Comparison of ENCODE assay signal across 8 cellular contexts in the genomic region with DNA sequence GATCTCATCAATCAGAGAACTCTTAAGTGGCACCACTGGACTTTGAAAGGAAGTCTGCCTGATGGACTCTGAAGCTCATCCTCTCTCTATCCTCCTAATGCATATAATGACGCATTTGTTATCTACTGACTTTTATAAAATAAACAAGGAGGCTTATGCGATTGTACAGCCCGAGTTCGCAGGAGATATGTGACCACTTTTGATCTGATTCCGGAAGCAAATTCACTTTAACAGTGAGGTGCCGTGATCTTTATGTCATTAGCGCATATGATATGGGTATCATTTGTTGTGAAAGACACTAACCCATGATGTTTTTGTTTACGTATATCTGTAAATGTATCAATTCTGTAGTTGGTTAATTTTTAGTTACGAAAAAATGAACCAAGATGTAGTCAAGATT. TPM values are rescaled to one million over a fixed set of nuclear protein-coding genes. Genes with fewer than 3 reads are reported as not detected.
DNase-seq lines count a peak whose midpoint lies in the region; ATAC-seq and TF ChIP-seq lines count a peak whose summit lies in the region.

No MANE protein-coding gene starts in this region.

- TF ChIP-seq CTCF in SU-DHL-6 (IDR thresholded peaks at IDR 0.05; ENCODE audit: insufficient read depth, low read length, poor library complexity, severe bottlenecking), result no peak
- TF ChIP-seq CTCF in fibroblast of the aortic adventitia (IDR thresholded peaks at IDR 0.05; ENCODE audit: insufficient read depth, low read length), result no peak

- peaks cover 19% of the 10 kb centered on the region for H4K20me1 ChIP-seq in SU-DHL-6 (ENCODE audit: low read depth, low read length)

- H3K4me3 ChIP-seq in SU-DHL-6 (ENCODE audit: insufficient read depth, low read length, poor library complexity, severe bottlenecking), result peak overlapping the region; percentile 95
- peak overlapping the region; percentile 100 for H3K4me3 ChIP-seq in fibroblast of the aortic adventitia (ENCODE audit: low read depth, low read length)
- H3K4me3 ChIP-seq in skeletal muscle satellite cell (ENCODE audit: low read length), result peak overlapping the region; percentile 99

- intact Hi-C loops in activated naive CD4-positive, alpha-beta T cell treated with anti-CD3 and anti-CD28 coated beads for 36 hours (cut with micrococcal nuclease), result loop anchor here (1.0 to 5.0 kb wide), 5 partner anchors 8 to 670 kb away; a partner anchor contains a TSS

- peak overlapping the region; percentile 93 for H3K4me3 Mint-ChIP-seq in activated naive CD4-positive, alpha-beta T cell treated with anti-CD3 and anti-CD28 coated beads for 36 hours

- H2AFZ ChIP-seq in SU-DHL-6 (ENCODE audit: low read depth, low read length, severe bottlenecking), result peak overlapping the region; percentile 77

- H3K36me3 Mint-ChIP-seq in activated naive CD4-positive, alpha-beta T cell treated with anti-CD3 and anti-CD28 coated beads for 36 hours (ENCODE audit: low read depth), result peaks cover 6% of the 10 kb centered on the region

- H3K9me3 Mint-ChIP-seq in activated naive CD4-positive, alpha-beta T cell treated with anti-CD3 and anti-CD28 coated beads for 36 hours, result no peaks in the 10 kb centered on the region

- H3K9ac ChIP-seq in SU-DHL-6 (ENCODE audit: low read length) (peak overlapping the region; percentile 89), skeletal muscle satellite cell (ENCODE audit: low read depth, low read length) (peak overlapping the region; percentile 93)

- H3K9me3 ChIP-seq in SU-DHL-6 (ENCODE audit: insufficient read depth, low read length), result no peaks in the 10 kb centered on the region
- H3K9me3 ChIP-seq in skeletal muscle satellite cell (replicated peaks; ENCODE audit: low read length), result no peaks in the 10 kb centered on the region

- H3K36me3 ChIP-seq in SU-DHL-6 (ENCODE audit: low read length) (peaks cover 5% of the 10 kb centered on the region; the same call in 1 of the 2 replicates), skeletal muscle satellite cell (ENCODE audit: insufficient read depth, low read length) (peaks cover 9% of the 10 kb centered on the region)

- H3F3A ChIP-seq in SU-DHL-6 (ENCODE audit: insufficient read depth), result peaks cover 5% of the 10 kb centered on the region; the same call in 1 of the 2 replicates

- H3K27me3 ChIP-seq in SU-DHL-6 (ENCODE audit: low read length) (no peaks in the 10 kb centered on the region), skeletal muscle satellite cell (ENCODE audit: control insufficient read depth, insufficient read depth, low read length) (peaks cover 12% of the 10 kb centered on the region)

- no peaks in the 10 kb centered on the region for H3K9me2 ChIP-seq in SU-DHL-6 (replicated peaks; ENCODE audit: insufficient read depth, low read length)

- peaks cover 33% of the 10 kb centered on the region for H3K4me1 Mint-ChIP-seq in activated naive CD4-positive, alpha-beta T cell treated with anti-CD3 and anti-CD28 coated beads for 36 hours (ENCODE audit: low read depth)

- H3K4me2 ChIP-seq in SU-DHL-6 (ENCODE audit: low read depth, low read length, poor library complexity, severe bottlenecking) (peak overlapping the region; percentile 92), skeletal muscle satellite cell (ENCODE audit: low read length) (peak overlapping the region; percentile 79)

- peaks cover 8% of the 10 kb centered on the region for H3K4me1 ChIP-seq in skeletal muscle satellite cell (ENCODE audit: control insufficient read depth, insufficient read depth, low read length)

- H3K27ac Mint-ChIP-seq in activated naive CD4-positive, alpha-beta T cell treated with anti-CD3 and anti-CD28 coated beads for 36 hours, result peak overlapping the region; percentile 88

- H3K27me3 Mint-ChIP-seq in activated naive CD4-positive, alpha-beta T cell treated with anti-CD3 and anti-CD28 coated beads for 36 hours (ENCODE audit: low read depth), result no peaks in the 10 kb centered on the region

- CTCF ChIA-PET in activated naive CD4-positive, alpha-beta T cell treated with anti-CD3 and anti-CD28 coated beads for 36 hours (lab: Charles Lee), result no interaction called here

- no peak for DNase-seq in activated naive CD4-positive, alpha-beta T cell treated with anti-CD3 and anti-CD28 coated beads for 36 hours
- DNase-seq in activated naive CD4-positive, alpha-beta T cell (lab: John Stamatoyannopoulos, UW), result no peak
- DNase-seq in fibroblast of the aortic adventitia (ENCODE audit: low read depth) (no peak), HuH-7.5 (ENCODE audit: low spot score) (no peak)
- DNase-seq in activated CD4-positive, CD25-positive, alpha-beta regulatory T cell treated with anti-CD3 and anti-CD28 coated beads, Interleukin-2, amount 50 U/mL, for 72 hours, result no peak

- ATAC-seq in HG03039 (IDR thresholded peaks at IDR 0.05; ENCODE audit: unreplicated experiment), result no peak

- H3K79me2 ChIP-seq in SU-DHL-6 (ENCODE audit: insufficient read depth, low read length), result peaks cover 45% of the 10 kb centered on the region

- H3K27ac ChIP-seq in SU-DHL-6 (ENCODE audit: low read depth, low read length), result no peak overlapping the region

RNA-seq across cellular contexts. Expression of a gene that starts 0.4 kb away (rescaled TPM):
- total RNA-seq in activated naive CD4-positive, alpha-beta T cell treated with anti-CD3 and anti-CD28 coated beads for 36 hours, result 10 to 100 TPM; 17.8 to 19.8 TPM
- total RNA-seq in fibroblast of the aortic adventitia (ENCODE audit: low replicate concordance), result 22.8 and 40.5 TPM in 2 replicates
- 15.5 and 16.8 TPM in 2 replicates for total RNA-seq in skeletal muscle satellite cell (2012; rRNA removed)

RNA-seq across cellular contexts. Expression of a gene that starts 53.6 kb away (rescaled TPM):
- total RNA-seq in activated naive CD4-positive, alpha-beta T cell treated with anti-CD3 and anti-CD28 coated beads for 36 hours, result 10 to 100 TPM; 52.0 to 56.0 TPM
- 68.5 and 147 TPM in 2 replicates for total RNA-seq in fibroblast of the aortic adventitia (ENCODE audit: low replicate concordance)
- 45.6 and 46.1 TPM in 2 replicates for total RNA-seq in skeletal muscle satellite cell (2012; rRNA removed)
